ENCODE assay signal across 31 cellular contexts in genomic region chr6:151186276-151186675, GRCh38.
"Had no signal": no experiment of that assay in that cellular context is flagged by ENCODE, and none has a peak within 500 bp of the region (broad histone marks: within the 10 kb centered on the region; RNA-seq: fewer than 3 reads in every experiment).

No MANE protein-coding gene starts in this region.

- H3K36me3 Mint-ChIP-seq: activated CD4-positive, alpha-beta memory T cell treated with anti-CD3 and anti-CD28 coated beads for 36 hours; activated naive CD8-positive, alpha-beta T cell treated with anti-CD3 and anti-CD28 coated beads for 36 hours; stimulated activated effector memory CD8-positive, alpha-beta T cell treated with anti-CD3 and anti-CD28 coated beads, Interleukin-12 subunit alpha, Interleukin-12 subunit beta, amount 100 ng/mL, for 72 hours had no signal

- H3K36me3 ChIP-seq: adrenal gland, cardiac muscle cell, colonic mucosa, left ventricle myocardium inferior, neutrophil, ovary, thoracic aorta, uterus had no signal

- H3K4me1 ChIP-seq: adrenal gland, body of pancreas, colonic mucosa, left ventricle myocardium inferior, uterus had no signal

- H3K4me1 Mint-ChIP-seq: activated CD4-positive, alpha-beta T cell treated with anti-CD3 and anti-CD28 coated beads, Interleukin-2, amount 10 ng/mL, durations not matched to agents 24 days and 14 days; activated naive CD8-positive, alpha-beta T cell treated with anti-CD3 and anti-CD28 coated beads for 36 hours; naive B cell; stimulated activated effector memory CD8-positive, alpha-beta T cell treated with anti-CD3 and anti-CD28 coated beads, Interleukin-12 subunit alpha, Interleukin-12 subunit beta, amount 100 ng/mL, for 72 hours had no signal

- H3K9me3 Mint-ChIP-seq: activated CD4-positive, alpha-beta T cell treated with anti-CD3 and anti-CD28 coated beads, Interleukin-2, amount 10 ng/mL, durations not matched to agents 24 days and 14 days; activated T-helper 1 cell treated with anti-CD3 and anti-CD28 coated beads, Interleukin-12 subunit alpha, Interleukin-12 subunit beta, Interleukin-2, Interleukin-4 antibody, amounts not matched to agents 30 ng/mL and 10 ng/mL and 1 ng/mL, durations not matched to agents 14 hours and 24 hours and 36 hours; stimulated activated effector memory CD8-positive, alpha-beta T cell treated with anti-CD3 and anti-CD28 coated beads, Interleukin-12 subunit alpha, Interleukin-12 subunit beta, amount 100 ng/mL, for 72 hours; stimulated activated naive CD8-positive, alpha-beta T cell treated with anti-CD3 and anti-CD28 coated beads, Interleukin-15, Interleukin-2, amounts not matched to agents 100 ng/mL and 50 ng/mL, for 24 hours had no signal

- H3K4me3 Mint-ChIP-seq: activated CD4-positive, alpha-beta memory T cell treated with anti-CD3 and anti-CD28 coated beads for 36 hours; activated CD4-positive, alpha-beta T cell treated with anti-CD3 and anti-CD28 coated beads, Interleukin-2, amount 10 ng/mL, durations not matched to agents 24 days and 14 days; activated naive CD4-positive, alpha-beta T cell treated with anti-CD3 and anti-CD28 coated beads for 36 hours; activated naive CD8-positive, alpha-beta T cell treated with anti-CD3 and anti-CD28 coated beads for 36 hours; activated T-helper 1 cell treated with anti-CD3 and anti-CD28 coated beads, Interleukin-12 subunit alpha, Interleukin-12 subunit beta, Interleukin-2, Interleukin-4 antibody, amounts not matched to agents 30 ng/mL and 10 ng/mL and 1 ng/mL, durations not matched to agents 14 hours and 24 hours and 36 hours; naive B cell; stimulated activated effector memory CD8-positive, alpha-beta T cell treated with anti-CD3 and anti-CD28 coated beads, Interleukin-12 subunit alpha, Interleukin-12 subunit beta, amount 100 ng/mL, for 72 hours; stimulated activated naive CD8-positive, alpha-beta T cell treated with anti-CD3 and anti-CD28 coated beads, Interleukin-15, Interleukin-2, amounts not matched to agents 100 ng/mL and 50 ng/mL, for 24 hours had no signal

- H3K4me3 ChIP-seq: adrenal gland, body of pancreas, cardiac muscle cell, colonic mucosa, left ventricle myocardium inferior, ovary, skin epidermis, thoracic aorta, uterus had no signal

- H3K9me3 ChIP-seq: adrenal gland, body of pancreas, colonic mucosa, left ventricle myocardium inferior, neutrophil, ovary, thoracic aorta, uterus had no signal

- DNase-seq: activated CD4-positive, alpha-beta memory T cell treated with anti-CD3 and anti-CD28 coated beads for 36 hours; activated CD4-positive, alpha-beta T cell treated with anti-CD3 and anti-CD28 coated beads, Interleukin-2, amount 10 ng/mL, durations not matched to agents 24 days and 14 days; activated CD8-positive, alpha-beta memory T cell treated with anti-CD3 and anti-CD28 coated beads, Interleukin-2, amount 50 U/mL, for 4 hours; activated effector memory CD4-positive, alpha-beta T cell treated with anti-CD3 and anti-CD28 coated beads, Interleukin-2, amount 50 U/mL, for 16 hours; activated naive CD4-positive, alpha-beta T cell treated with anti-CD3 and anti-CD28 coated beads for 36 hours; activated naive CD8-positive, alpha-beta T cell treated with anti-CD3 and anti-CD28 coated beads for 36 hours; activated T-cell treated with anti-CD3 and anti-CD28 coated beads, Interleukin-2, amount 50 U/mL, for 1 hour; adrenal gland; aorta; body of pancreas; cerebellar nuclear complex; colonic mucosa; effector CD8-positive, alpha-beta T cell; left ventricle myocardium inferior; mammary epithelial cell; naive B cell; ovary; stimulated activated CD4-positive, alpha-beta T cell treated with anti-CD3 and anti-CD28 coated beads, Interleukin-4, amount 100 ng/mL, for 24 hours; trophoblast cell; uterus had no signal

- H3K27me3 Mint-ChIP-seq: activated CD4-positive, alpha-beta T cell treated with anti-CD3 and anti-CD28 coated beads, Interleukin-2, amount 10 ng/mL, durations not matched to agents 24 days and 14 days; naive B cell; progenitor cell of endocrine pancreas had no signal

- H3K27me3 ChIP-seq: adrenal gland, body of pancreas, cardiac muscle cell, colonic mucosa, neutrophil, ovary, uterus had no signal

- ATAC-seq: activated CD4-positive, CD25-positive, alpha-beta regulatory T cell treated with anti-CD3 and anti-CD28 coated beads, Interleukin-2, amount 50 U/mL, for 24 hours; body of pancreas; sciatic nerve; stimulated activated effector memory CD8-positive, alpha-beta T cell treated with anti-CD3 and anti-CD28 coated beads, Interleukin-12 subunit alpha, Interleukin-12 subunit beta, amount 100 ng/mL, for 72 hours had no signal

- H3K27ac Mint-ChIP-seq: activated CD4-positive, alpha-beta memory T cell treated with anti-CD3 and anti-CD28 coated beads for 36 hours; activated CD4-positive, alpha-beta T cell treated with anti-CD3 and anti-CD28 coated beads, Interleukin-2, amount 10 ng/mL, durations not matched to agents 24 days and 14 days; activated naive CD4-positive, alpha-beta T cell treated with anti-CD3 and anti-CD28 coated beads for 36 hours; activated naive CD8-positive, alpha-beta T cell treated with anti-CD3 and anti-CD28 coated beads for 36 hours; activated T-helper 1 cell treated with anti-CD3 and anti-CD28 coated beads, Interleukin-12 subunit alpha, Interleukin-12 subunit beta, Interleukin-2, Interleukin-4 antibody, amounts not matched to agents 30 ng/mL and 10 ng/mL and 1 ng/mL, durations not matched to agents 14 hours and 24 hours and 36 hours; naive B cell; progenitor cell of endocrine pancreas; stimulated activated effector memory CD8-positive, alpha-beta T cell treated with anti-CD3 and anti-CD28 coated beads, Interleukin-12 subunit alpha, Interleukin-12 subunit beta, amount 100 ng/mL, for 72 hours; stimulated activated naive CD8-positive, alpha-beta T cell treated with anti-CD3 and anti-CD28 coated beads, Interleukin-15, Interleukin-2, amounts not matched to agents 100 ng/mL and 50 ng/mL, for 24 hours had no signal

- H3K27ac ChIP-seq: adrenal gland, body of pancreas, cardiac muscle cell, colonic mucosa, left ventricle myocardium inferior, neutrophil, ovary, skin epidermis, thoracic aorta, uterus, VCaP had no signal
